In genomic region chr17:27559996-27560481, GRCh38 we compare ENCODE assay signal across 9 cellular contexts.
DNase-seq lines count a peak whose midpoint lies in the region; ATAC-seq and TF ChIP-seq lines count a peak whose summit lies in the region.
"Had no signal": no experiment of that assay in that cellular context is flagged by ENCODE, and none has a peak within 500 bp of the region (broad histone marks: within the 10 kb centered on the region; RNA-seq: fewer than 3 reads in every experiment).

No MANE protein-coding gene starts in this region.

- no peaks in the 10 kb centered on the region for H3F3A ChIP-seq in PC-9 (ENCODE audit: insufficient read depth, low read depth)

- H2AFZ ChIP-seq in PC-9 = no peak overlapping the region

- CTCF ChIA-PET in activated naive CD4-positive, alpha-beta T cell treated with anti-CD3 and anti-CD28 coated beads for 36 hours (lab: Charles Lee) = interaction anchor here (1.9 kb wide), 1 partner anchor 9 kb away, joined by 7 read pairs; no protein-coding TSS in a partner anchor
- CTCF ChIA-PET in PC-9 (lab: Charles Lee) = interaction anchor here (0.6 to 0.7 kb wide), 2 partner anchors 123 to 188 kb away, joined by 3 to 4 read pairs; no protein-coding TSS in a partner anchor

- H3K79me2 ChIP-seq in mesendoderm (ENCODE audit: control insufficient read depth, insufficient read depth, low read length) = no peaks in the 10 kb centered on the region
- no peaks in the 10 kb centered on the region for H3K79me2 ChIP-seq in PC-9 (ENCODE audit: low read depth)

- POLR2A ChIA-PET in PC-9 (lab: Charles Lee; ENCODE audit: unreplicated experiment) = no interaction called here

- H3K36me3 Mint-ChIP-seq in activated naive CD4-positive, alpha-beta T cell treated with anti-CD3 and anti-CD28 coated beads for 36 hours (ENCODE audit: low read depth) = peaks cover 48% of the 10 kb centered on the region
- H3K36me3 Mint-ChIP-seq in activated naive CD4-positive, alpha-beta T cell treated with anti-CD3 and anti-CD28 coated beads, Interleukin-2, amount 50 U/mL, for 72 hours = peaks cover 14 to 73% of the 10 kb centered on the region in 2 donors

- no peak overlapping the region for H3K9ac ChIP-seq in mesendoderm (ENCODE audit: low read length)

- H2BK15ac ChIP-seq in mesendoderm (replicated peaks; ENCODE audit: low read depth) = no peak overlapping the region

- no peaks in the 10 kb centered on the region for H3K27me3 Mint-ChIP-seq in activated naive CD4-positive, alpha-beta T cell treated with anti-CD3 and anti-CD28 coated beads for 36 hours (ENCODE audit: low read depth)
- H3K27me3 Mint-ChIP-seq: CD8-positive, alpha-beta memory T cell had no signal

- H2BK120ac ChIP-seq in mesendoderm (ENCODE audit: low read depth, low read length) = no peak overlapping the region

- H3K4me2 ChIP-seq in mesendoderm (ENCODE audit: low read length) (no peak overlapping the region), PC-9 (no peak overlapping the region)

- H3K9me3 Mint-ChIP-seq in activated naive CD4-positive, alpha-beta T cell treated with anti-CD3 and anti-CD28 coated beads for 36 hours = no peaks in the 10 kb centered on the region
- no peaks in the 10 kb centered on the region for H3K9me3 Mint-ChIP-seq in activated naive CD4-positive, alpha-beta T cell treated with anti-CD3 and anti-CD28 coated beads, Interleukin-2, amount 50 U/mL, for 72 hours
- H3K9me3 Mint-ChIP-seq: CD8-positive, alpha-beta memory T cell had no signal

- H3K27ac ChIP-seq in mesendoderm (ENCODE audit: low read depth, low read length) = no peak overlapping the region
- H3K27ac ChIP-seq in PC-9 = no peak overlapping the region

- BruUV-seq in PC-9 (replicated peaks; lab: Mats Ljungman, UMichigan) = no TSS peak

- no peak overlapping the region for H4K5ac ChIP-seq in mesendoderm (ENCODE audit: low read length)

- no peak for ATAC-seq in activated naive CD4-positive, alpha-beta T cell treated with anti-CD3 and anti-CD28 coated beads, Interleukin-2, amount 50 U/mL, for 72 hours

- no peaks in the 10 kb centered on the region for H3K9me2 ChIP-seq in PC-9 (ENCODE audit: insufficient read depth)

- H3K9me3 ChIP-seq in PC-9 (ENCODE audit: insufficient read depth, low read depth) = no peaks in the 10 kb centered on the region

- no peak overlapping the region for H3K23ac ChIP-seq in mesendoderm (ENCODE audit: low read length)

- no peak overlapping the region for H4K8ac ChIP-seq in mesendoderm (ENCODE audit: low read depth, low read length)

- H3K4me3 ChIP-seq in choroid plexus epithelial cell (ENCODE audit: low read depth, low read length) (peak overlapping the region; percentile 25), mesendoderm (ENCODE audit: low read length) (no peak overlapping the region), PC-9 (no peak overlapping the region)

- no peak overlapping the region for H2AK5ac ChIP-seq in mesendoderm (ENCODE audit: low read length)

- H3K27ac Mint-ChIP-seq in activated naive CD4-positive, alpha-beta T cell treated with anti-CD3 and anti-CD28 coated beads for 36 hours = peak overlapping the region; percentile 44
- peak overlapping the region in 1 of 2 donors; percentile 96 for H3K27ac Mint-ChIP-seq in activated naive CD4-positive, alpha-beta T cell treated with anti-CD3 and anti-CD28 coated beads, Interleukin-2, amount 50 U/mL, for 72 hours

- intact Hi-C loops in activated naive CD4-positive, alpha-beta T cell treated with anti-CD3 and anti-CD28 coated beads for 36 hours (cut with micrococcal nuclease) = no loop called here
- intact Hi-C loops in PC-9 (cut with micrococcal nuclease; ENCODE audit: unreplicated experiment) = no loop called here

- WGBS in mesendoderm (ENCODE audit: extremely low coverage, insufficient coverage, low lambda C conversion rate) = no CpG with 5 or more reads among the region's 11 CpGs

- H2BK5ac ChIP-seq in mesendoderm (ENCODE audit: low read length) = no peak overlapping the region

- TF ChIP-seq CTCF in choroid plexus epithelial cell (conservative IDR thresholded peaks at IDR 0.05; ENCODE audit: low read depth, low read length) (no peak), PC-9 (conservative IDR thresholded peaks at IDR 0.05) (no peak)

- DNase-seq in activated naive CD4-positive, alpha-beta T cell treated with anti-CD3 and anti-CD28 coated beads for 36 hours = no peak
- no peak for DNase-seq in activated naive CD4-positive, alpha-beta T cell treated with anti-CD3 and anti-CD28 coated beads, Interleukin-2, amount 50 U/mL, for 72 hours (ENCODE audit: low spot score in 2 of 2)
- DNase-seq in choroid plexus epithelial cell (ENCODE audit: low read depth) (peak; percentile 93), mesendoderm (no peak), mesenteric fat pad (ENCODE audit: low spot score) (no peak), PC-9 (no peak), NCI-H187 treated with DMSO at 0.1 percent for 48 hours (lab: John Stamatoyannopoulos, UW) (no peak)
- no peak for DNase-seq in activated CD8-positive, alpha-beta memory T cell treated with anti-CD3 and anti-CD28 coated beads, Interleukin-2, amount 50 U/mL, for 4 hours
- DNase-seq: CD8-positive, alpha-beta memory T cell had no signal

- H3K4ac ChIP-seq in mesendoderm (ENCODE audit: low read depth, low read length) = no peak overlapping the region

- peaks cover 26% of the 10 kb centered on the region for H3K4me1 Mint-ChIP-seq in activated naive CD4-positive, alpha-beta T cell treated with anti-CD3 and anti-CD28 coated beads for 36 hours (ENCODE audit: low read depth)

- H3K4me1 ChIP-seq in mesendoderm (ENCODE audit: control insufficient read depth, low read depth, low read length) = peaks cover 8% of the 10 kb centered on the region
- H3K4me1 ChIP-seq in PC-9 (replicated peaks; ENCODE audit: insufficient read depth) = no peaks in the 10 kb centered on the region

- H3K36me3 ChIP-seq in mesendoderm (ENCODE audit: control insufficient read depth, insufficient read depth, low read length) = no peaks in the 10 kb centered on the region
- no peaks in the 10 kb centered on the region for H3K36me3 ChIP-seq in PC-9 (ENCODE audit: low read depth)

- no peaks in the 10 kb centered on the region for H3K27me3 ChIP-seq in mesendoderm (ENCODE audit: insufficient read depth, low read length, poor library complexity)
- no peaks in the 10 kb centered on the region for H3K27me3 ChIP-seq in PC-9 (ENCODE audit: insufficient read depth, low read depth)

- H3K18ac ChIP-seq in mesendoderm (ENCODE audit: low read length) = no peak overlapping the region

- peaks cover 5% of the 10 kb centered on the region for H3K79me1 ChIP-seq in mesendoderm (ENCODE audit: low read length)

- no peak overlapping the region for H3K4me3 Mint-ChIP-seq in activated naive CD4-positive, alpha-beta T cell treated with anti-CD3 and anti-CD28 coated beads for 36 hours

- H4K20me1 ChIP-seq in PC-9 (ENCODE audit: insufficient read depth) = no peaks in the 10 kb centered on the region; the same call in 1 of the 2 replicates

- H3K56ac ChIP-seq in mesendoderm (ENCODE audit: low read length) = peak overlapping the region; percentile 38
